In genomic region chr12:88969127-88969526, GRCh38 we compare ENCODE assay signal across 6 cellular contexts.
"Had no signal": no experiment of that assay in that cellular context is flagged by ENCODE, and none has a peak within 500 bp of the region (broad histone marks: within the 10 kb centered on the region; RNA-seq: fewer than 3 reads in every experiment).

No MANE protein-coding gene starts in this region.

- DNase-seq: GM23248, H7, IMR-90, KG1 had no signal

- H3K9me3 ChIP-seq: HAP-1 had no signal

- H3K9ac ChIP-seq: GM23248 had no signal

- H3K27ac ChIP-seq: GM23248 had no signal

- H3K4me1 ChIP-seq: HAP-1 had no signal

- H3K36me3 ChIP-seq: HAP-1 had no signal

- ATAC-seq: K562 had no signal

- H3K4me3 ChIP-seq: GM23248, HAP-1, K562 had no signal
